Comparison of ENCODE assay signal across 13 cellular contexts in genomic region chrX:101040197-101040596, GRCh38.
"Had no signal": no experiment of that assay in that cellular context is flagged by ENCODE, and none has a peak within 500 bp of the region (broad histone marks: within the 10 kb centered on the region; RNA-seq: fewer than 3 reads in every experiment).

No MANE protein-coding gene starts in this region.

- H3K27me3 ChIP-seq: thyroid gland, uterus had no signal

- H3K4me3 ChIP-seq: lung, thyroid gland, uterus had no signal

- H3K36me3 ChIP-seq: thyroid gland, uterus had no signal

- H3K27me3 Mint-ChIP-seq: naive B cell had no signal

- H3K9ac ChIP-seq: parathyroid adenoma had no signal

- H2AFZ ChIP-seq: parathyroid adenoma had no signal

- H3K9me3 ChIP-seq: thyroid gland, uterus had no signal

- H3K4me1 Mint-ChIP-seq: naive B cell had no signal

- H3K27ac ChIP-seq: parathyroid adenoma, thyroid gland, uterus, VCaP had no signal

- H3K9me3 Mint-ChIP-seq: activated T-cell treated with anti-CD3 and anti-CD28 coated beads, Interleukin-2, amount 50 U/mL, for 24 hours; naive B cell had no signal

- H3K4me3 Mint-ChIP-seq: activated T-cell treated with anti-CD3 and anti-CD28 coated beads, Interleukin-2, amount 50 U/mL, for 24 hours; naive B cell had no signal

- DNase-seq: activated CD4-positive, alpha-beta T cell treated with anti-CD3 and anti-CD28 coated beads for 48 hours; activated T-cell treated with anti-CD3 and anti-CD28 coated beads, Interleukin-2, amount 50 U/mL, for 24 hours; effector memory CD4-positive, alpha-beta T cell; left colon; midbrain; naive B cell; stimulated activated CD4-positive, alpha-beta T cell treated with anti-CD3 and anti-CD28 coated beads, Interleukin-4, amount 100 ng/mL, for 4 hours; T1000; thyroid gland; uterus had no signal

- H3K4me1 ChIP-seq: parathyroid adenoma, thyroid gland, uterus had no signal

- ATAC-seq: left colon had no signal

- H3K27ac Mint-ChIP-seq: activated T-cell treated with anti-CD3 and anti-CD28 coated beads, Interleukin-2, amount 50 U/mL, for 24 hours had no signal
